Comparison of ENCODE assay signal across 10 cellular contexts in genomic region chr14:21923820-21924219, GRCh38.
DNase-seq lines count a peak whose midpoint lies in the region; ATAC-seq and TF ChIP-seq lines count a peak whose summit lies in the region.
"Had no signal": no experiment of that assay in that cellular context is flagged by ENCODE, and none has a peak within 500 bp of the region (broad histone marks: within the 10 kb centered on the region; RNA-seq: fewer than 3 reads in every experiment).

No MANE protein-coding gene starts in this region.

- H3K4me3 ChIP-seq in osteoblast (ENCODE audit: insufficient read depth, low read length) = no peak overlapping the region
- H3K4me3 ChIP-seq: neural progenitor cell had no signal

- no peaks in the 10 kb centered on the region for H3K27me3 Mint-ChIP-seq in HFFc6 (ENCODE audit: insufficient read depth)

- H3K4me1 ChIP-seq in osteoblast (ENCODE audit: insufficient read depth, low read length) = no peaks in the 10 kb centered on the region
- H3K4me1 ChIP-seq: neural progenitor cell had no signal

- no peak overlapping the region for H3K27ac ChIP-seq in osteoblast (ENCODE audit: low read depth, low read length)
- H3K27ac ChIP-seq: neural progenitor cell had no signal

- H3K27me3 ChIP-seq in osteoblast (ENCODE audit: insufficient read depth, low read length) = no peaks in the 10 kb centered on the region

- no peaks in the 10 kb centered on the region for H3K9me3 ChIP-seq in osteoblast (ENCODE audit: low read depth, low read length)

- peak; percentile 82 for ATAC-seq in GM19324 (IDR thresholded peaks at IDR 0.05; ENCODE audit: low FRiP score, unreplicated experiment)
- ATAC-seq in HG02973 (IDR thresholded peaks at IDR 0.05; ENCODE audit: unreplicated experiment) = peak; percentile 51
- no peak for ATAC-seq in GM21526 (IDR thresholded peaks at IDR 0.05; ENCODE audit: low FRiP score, unreplicated experiment)

- H3K4me1 Mint-ChIP-seq in HFFc6 (ENCODE audit: low read depth) = no peaks in the 10 kb centered on the region
- H3K4me1 Mint-ChIP-seq: neural progenitor cell had no signal

- TF ChIP-seq CTCF in osteoblast (IDR thresholded peaks at IDR 0.05; ENCODE audit: extremely low read depth, low read depth, low read length) = no peak
- TF ChIP-seq CTCF in HFFc6 (IDR thresholded peaks at IDR 0.05) = no peak

- no peak overlapping the region for H2AFZ ChIP-seq in osteoblast (ENCODE audit: low read length)
- H2AFZ ChIP-seq: neural progenitor cell had no signal

- no peaks in the 10 kb centered on the region for H3K79me2 ChIP-seq in osteoblast (ENCODE audit: insufficient read depth, low read length)

- H3K9me3 Mint-ChIP-seq in HFFc6 = peaks cover 12% of the 10 kb centered on the region; the same call in 1 of the 2 replicates
- H3K9me3 Mint-ChIP-seq: neural progenitor cell had no signal

- H3K36me3 Mint-ChIP-seq in HFFc6 (ENCODE audit: low read depth) = no peaks in the 10 kb centered on the region
- H3K36me3 Mint-ChIP-seq: neural progenitor cell had no signal

- H3K36me3 ChIP-seq in osteoblast (ENCODE audit: insufficient read depth, low read length) = no peaks in the 10 kb centered on the region
- H3K36me3 ChIP-seq: neural progenitor cell had no signal

- no peaks in the 10 kb centered on the region for H4K20me1 ChIP-seq in osteoblast (ENCODE audit: insufficient read depth, low read length)

- H3K4me2 ChIP-seq in osteoblast (ENCODE audit: insufficient read depth, low read length) = no peak overlapping the region
- H3K4me2 ChIP-seq: neural progenitor cell had no signal

- no peak overlapping the region for H3K27ac Mint-ChIP-seq in HFFc6
- H3K27ac Mint-ChIP-seq: neural progenitor cell had no signal

- H3K4me3 Mint-ChIP-seq in HFFc6 = no peak overlapping the region
- H3K4me3 Mint-ChIP-seq: neural progenitor cell had no signal

- peak; percentile 8 for DNase-seq in activated CD4-positive, alpha-beta T cell treated with anti-CD3 and anti-CD28 coated beads, Interleukin-2, amount 50 U/mL, for 1 hour
- DNase-seq in lung microvascular endothelial cell (ENCODE audit: low read depth in 2 of 2) (peak; percentile 88), osteoblast (ENCODE audit: insufficient read length, low spot score, missing footprints) (no peak), kidney glomerular epithelial cell (lab: John Stamatoyannopoulos, UW) (no peak), HFFc6 (no peak)
- DNase-seq: amygdala had no signal

Comparison
In these comparisons a context has a peak if more than half of its experiments do, and no peak if none do; other contexts are left out.
1. DNase-seq: peak in activated CD4-positive, alpha-beta T cell treated with anti-CD3 and anti-CD28 coated beads, Interleukin-2, amount 50 U/mL, for 1 hour (single experiment) and lung microvascular endothelial cell (2 of 2); none in osteoblast (single experiment), kidney glomerular epithelial cell (single experiment) and HFFc6 (single experiment).